ENCODE assay signal across 19 cellular contexts in the genomic region with DNA sequence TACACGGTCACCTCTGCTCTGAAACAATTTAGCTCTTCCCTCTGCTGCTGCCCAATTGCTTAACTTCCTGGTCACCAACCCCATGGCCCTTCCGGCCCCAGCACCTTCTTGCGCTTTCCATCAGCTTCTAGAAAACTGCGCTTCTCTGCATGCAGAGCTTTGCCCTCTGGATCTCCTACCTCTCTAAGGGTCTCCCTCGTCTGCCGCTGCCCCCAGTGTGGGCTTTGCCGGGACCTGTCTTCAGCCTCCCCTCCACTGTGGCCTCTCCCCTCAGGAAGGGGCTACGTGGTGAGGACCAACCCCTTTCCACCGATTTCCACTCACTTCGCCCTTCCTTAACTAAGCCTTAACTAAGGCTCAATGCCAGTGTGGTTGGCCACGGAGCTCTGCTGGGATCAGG.
DNase-seq lines count a peak whose midpoint lies in the region; ATAC-seq and TF ChIP-seq lines count a peak whose summit lies in the region.
"Had no signal": no experiment of that assay in that cellular context is flagged by ENCODE, and none has a peak within 500 bp of the region (broad histone marks: within the 10 kb centered on the region; RNA-seq: fewer than 3 reads in every experiment).

No MANE protein-coding gene starts in this region.

- no peak overlapping the region for H2BK5ac ChIP-seq in mesendoderm (ENCODE audit: low read length)

- no peaks in the 10 kb centered on the region for H3K36me3 ChIP-seq in mesendoderm (ENCODE audit: control insufficient read depth, insufficient read depth, low read length)
- no peaks in the 10 kb centered on the region for H3K36me3 ChIP-seq in osteoblast (ENCODE audit: insufficient read depth, low read length)
- H3K36me3 ChIP-seq: BLaER1 treated with 17β-estradiol and CSF1 and Interleukin-3, amounts not matched to agents 10 nM and 100 nM had no signal

- no peak overlapping the region for H2AFZ ChIP-seq in osteoblast (ENCODE audit: low read length)
- H2AFZ ChIP-seq: GM23248 had no signal

- H2BK15ac ChIP-seq in mesendoderm (replicated peaks; ENCODE audit: low read depth), result no peak overlapping the region

- no peak overlapping the region for H3K9ac ChIP-seq in mesendoderm (ENCODE audit: low read length)
- H3K9ac ChIP-seq: BLaER1 treated with 17β-estradiol and CSF1 and Interleukin-3, amounts not matched to agents 10 nM and 100 nM; GM23248 had no signal

- no peaks in the 10 kb centered on the region for H3K36me3 Mint-ChIP-seq in T-helper 2 cell treated with Interferon-gamma antibody and Interleukin-4, amounts not matched to agents 5 μg/mL and 100 μg/mL, for 36 hours (ENCODE audit: low read depth)
- H3K36me3 Mint-ChIP-seq: CD14-positive monocyte; CD4-positive, alpha-beta memory T cell had no signal

- H3K18ac ChIP-seq in mesendoderm (ENCODE audit: low read length), result no peak overlapping the region

- H3K4me1 Mint-ChIP-seq in stimulated activated naive CD8-positive, alpha-beta T cell treated with anti-CD3 and anti-CD28 coated beads, Interleukin-15, amount 100 ng/mL, for 72 hours, result peaks cover 9% of the 10 kb centered on the region
- peaks cover 18% of the 10 kb centered on the region for H3K4me1 Mint-ChIP-seq in T-helper 2 cell treated with Interferon-gamma antibody and Interleukin-4, amounts not matched to agents 5 μg/mL and 100 μg/mL, for 36 hours (ENCODE audit: low read depth)

- H3K27me3 Mint-ChIP-seq in stimulated activated naive CD8-positive, alpha-beta T cell treated with anti-CD3 and anti-CD28 coated beads, Interleukin-15, amount 100 ng/mL, for 72 hours, result peaks cover 26% of the 10 kb centered on the region
- H3K27me3 Mint-ChIP-seq in T-helper 2 cell treated with Interferon-gamma antibody and Interleukin-4, amounts not matched to agents 5 μg/mL and 100 μg/mL, for 36 hours (ENCODE audit: low read depth), result no peaks in the 10 kb centered on the region

- H3K56ac ChIP-seq in mesendoderm (ENCODE audit: low read length), result peak overlapping the region; percentile 15

- DNase-seq in stimulated activated naive CD8-positive, alpha-beta T cell treated with anti-CD3 and anti-CD28 coated beads, Interleukin-15, amount 100 ng/mL, for 72 hours, result no peak
- DNase-seq in stimulated activated naive CD8-positive, alpha-beta T cell treated with anti-CD3 and anti-CD28 coated beads, Interleukin-15, Interleukin-2, amounts not matched to agents 100 U/mL and 50 U/mL, for 24 hours, result no peak
- DNase-seq in mesendoderm (no peak), osteoblast (ENCODE audit: insufficient read length, low spot score, missing footprints) (peak; percentile 15), Right ventricle myocardium superior (no peak)
- no peak for DNase-seq in activated naive CD4-positive, alpha-beta T cell treated with anti-CD3 and anti-CD28 coated beads, Interleukin-2, amount 50 U/mL, for 16 hours
- no peak for DNase-seq in T-helper 2 cell treated with Interferon-gamma antibody and Interleukin-4, amounts not matched to agents 5 μg/mL and 100 μg/mL, for 36 hours (ENCODE audit: low spot score)
- DNase-seq: Calu3; CD4-positive, alpha-beta memory T cell; COR-L47; DMS53; DND-41; GM23248; HCEC 1CT had no signal

- intact Hi-C loops in Right ventricle myocardium superior (cut with DNase I), result no loop called here

- no peak overlapping the region for H3K4me3 ChIP-seq in mesendoderm (ENCODE audit: low read length)
- no peak overlapping the region for H3K4me3 ChIP-seq in osteoblast (ENCODE audit: insufficient read depth, low read length)
- H3K4me3 ChIP-seq: BLaER1 treated with 17β-estradiol and CSF1 and Interleukin-3, amounts not matched to agents 10 nM and 100 nM; GM23248 had no signal

- no peaks in the 10 kb centered on the region for H3K9me3 ChIP-seq in osteoblast (ENCODE audit: low read depth, low read length)
- H3K9me3 ChIP-seq: BLaER1 treated with 17β-estradiol and CSF1 and Interleukin-3, amounts not matched to agents 10 nM and 100 nM had no signal

- H3K9me3 Mint-ChIP-seq in stimulated activated naive CD8-positive, alpha-beta T cell treated with anti-CD3 and anti-CD28 coated beads, Interleukin-15, amount 100 ng/mL, for 72 hours, result no peaks in the 10 kb centered on the region
- no peaks in the 10 kb centered on the region for H3K9me3 Mint-ChIP-seq in T-helper 2 cell treated with Interferon-gamma antibody and Interleukin-4, amounts not matched to agents 5 μg/mL and 100 μg/mL, for 36 hours
- H3K9me3 Mint-ChIP-seq: CD14-positive monocyte; CD4-positive, alpha-beta memory T cell had no signal

- no peak overlapping the region for H3K4me3 Mint-ChIP-seq in stimulated activated naive CD8-positive, alpha-beta T cell treated with anti-CD3 and anti-CD28 coated beads, Interleukin-15, amount 100 ng/mL, for 72 hours
- no peak overlapping the region for H3K4me3 Mint-ChIP-seq in T-helper 2 cell treated with Interferon-gamma antibody and Interleukin-4, amounts not matched to agents 5 μg/mL and 100 μg/mL, for 36 hours
- H3K4me3 Mint-ChIP-seq: B cell; CD14-positive monocyte; CD4-positive, alpha-beta memory T cell had no signal

- no peak overlapping the region for H4K8ac ChIP-seq in mesendoderm (ENCODE audit: low read depth, low read length)

- no peak overlapping the region for H3K4ac ChIP-seq in mesendoderm (ENCODE audit: low read depth, low read length)

- no peak overlapping the region for H3K4me2 ChIP-seq in mesendoderm (ENCODE audit: low read length)
- no peak overlapping the region for H3K4me2 ChIP-seq in osteoblast (ENCODE audit: insufficient read depth, low read length)

- no peaks in the 10 kb centered on the region for H3K79me2 ChIP-seq in mesendoderm (ENCODE audit: control insufficient read depth, insufficient read depth, low read length)
- no peaks in the 10 kb centered on the region for H3K79me2 ChIP-seq in osteoblast (ENCODE audit: insufficient read depth, low read length)

- no peak overlapping the region for H3K23ac ChIP-seq in mesendoderm (ENCODE audit: low read length)

- H3K27me3 ChIP-seq in mesendoderm (ENCODE audit: insufficient read depth, low read length, poor library complexity), result no peaks in the 10 kb centered on the region
- H3K27me3 ChIP-seq in osteoblast (ENCODE audit: insufficient read depth, low read length), result no peaks in the 10 kb centered on the region
- H3K27me3 ChIP-seq: BLaER1 treated with 17β-estradiol and CSF1 and Interleukin-3, amounts not matched to agents 10 nM and 100 nM had no signal

- WGBS in mesendoderm (ENCODE audit: extremely low coverage, insufficient coverage, low lambda C conversion rate), result no CpG with 5 or more reads among the region's 11 CpGs

- H4K20me1 ChIP-seq in osteoblast (ENCODE audit: insufficient read depth, low read length), result no peaks in the 10 kb centered on the region
- H4K20me1 ChIP-seq: BLaER1 treated with 17β-estradiol and CSF1 and Interleukin-3, amounts not matched to agents 10 nM and 100 nM had no signal

- no peak for TF ChIP-seq CTCF in osteoblast (IDR thresholded peaks at IDR 0.05; ENCODE audit: extremely low read depth, low read depth, low read length)

- no peak for ATAC-seq in stimulated activated naive CD8-positive, alpha-beta T cell treated with anti-CD3 and anti-CD28 coated beads, Interleukin-15, amount 100 ng/mL, for 72 hours
- no peak for ATAC-seq in stimulated activated naive CD8-positive, alpha-beta T cell treated with anti-CD3 and anti-CD28 coated beads, Interleukin-15, Interleukin-2, amounts not matched to agents 100 U/mL and 50 U/mL, for 24 hours
- ATAC-seq in Right ventricle myocardium superior (ENCODE audit: poor library complexity) (no peak), GM18907 (IDR thresholded peaks at IDR 0.05; ENCODE audit: unreplicated experiment) (no peak)

- H4K5ac ChIP-seq in mesendoderm (ENCODE audit: low read length), result no peak overlapping the region

- H3K79me1 ChIP-seq in mesendoderm (ENCODE audit: low read length), result no peaks in the 10 kb centered on the region

- no peak overlapping the region for H3K27ac ChIP-seq in mesendoderm (ENCODE audit: low read depth, low read length)
- no peak overlapping the region for H3K27ac ChIP-seq in osteoblast (ENCODE audit: low read depth, low read length)
- H3K27ac ChIP-seq: 22Rv1, GM23248 had no signal

- peak overlapping the region; percentile 3 to 72 for H3K27ac Mint-ChIP-seq in stimulated activated naive CD8-positive, alpha-beta T cell treated with anti-CD3 and anti-CD28 coated beads, Interleukin-15, amount 100 ng/mL, for 72 hours
- H3K27ac Mint-ChIP-seq in T-helper 2 cell treated with Interferon-gamma antibody and Interleukin-4, amounts not matched to agents 5 μg/mL and 100 μg/mL, for 36 hours, result no peak overlapping the region
- H3K27ac Mint-ChIP-seq: B cell; CD14-positive monocyte; CD4-positive, alpha-beta memory T cell had no signal

- no peak overlapping the region for H2AK5ac ChIP-seq in mesendoderm (ENCODE audit: low read length)

- H2BK120ac ChIP-seq in mesendoderm (ENCODE audit: low read depth, low read length), result no peak overlapping the region

- no peaks in the 10 kb centered on the region for H3K4me1 ChIP-seq in mesendoderm (ENCODE audit: control insufficient read depth, low read depth, low read length)
- H3K4me1 ChIP-seq in osteoblast (ENCODE audit: insufficient read depth, low read length), result no peaks in the 10 kb centered on the region
